8 cellular contexts compared by ENCODE assay signal in genomic region chr16:53945996-53946395, GRCh38.
DNase-seq lines count a peak whose midpoint lies in the region; ATAC-seq and TF ChIP-seq lines count a peak whose summit lies in the region.

No MANE protein-coding gene starts in this region.

- H3K36me3 ChIP-seq in Panc1 (ENCODE audit: control insufficient read depth, insufficient read depth, low read length), result no peaks in the 10 kb centered on the region

- no TSS peak for BruUV-seq in Panc1 (replicated peaks; lab: Mats Ljungman, UMichigan)

- TF ChIP-seq CTCF in AG09309 (IDR thresholded peaks at IDR 0.05; ENCODE audit: control insufficient read depth, insufficient read depth, low read depth, low read length, missing control alignments) (peak; percentile 82), Panc1 (IDR thresholded peaks at IDR 0.05) (peak; percentile 65; the same call in 1 of the 2 replicates), foreskin keratinocyte (conservative IDR thresholded peaks at IDR 0.05) (peak; percentile 92)

- peak; percentile 63 for ATAC-seq in GM18868 (IDR thresholded peaks at IDR 0.05; ENCODE audit: unreplicated experiment)
- ATAC-seq in Panc1, result no peak
- ATAC-seq in foreskin keratinocyte, result peak; percentile 57
- no peak for ATAC-seq in GM19455 (IDR thresholded peaks at IDR 0.05; ENCODE audit: unreplicated experiment)

- CTCF ChIA-PET in Panc1 (lab: Charles Lee), result interaction anchor here (0.7 kb wide), 1 partner anchor 1011 kb away, joined by 15 read pairs; no protein-coding TSS in a partner anchor

- no peaks in the 10 kb centered on the region for H3K9me3 ChIP-seq in Panc1 (ENCODE audit: control insufficient read depth, insufficient read depth, low read depth, low read length)

- intact Hi-C loops in Panc1 (cut with micrococcal nuclease; ENCODE audit: unreplicated experiment), result loop anchor here (10.0 kb wide), 1 partner anchor 329 kb away; no protein-coding TSS in a partner anchor

- H3K4me3 ChIP-seq in AG09309 (ENCODE audit: control insufficient read depth, low read depth, low read length) (no peak overlapping the region), Panc1 (ENCODE audit: low read depth in 2 of 2, low read length in 2 of 2) (no peak overlapping the region)

- DNase-seq in AG09309 (ENCODE audit: low read depth) (peak; percentile 27), Panc1 (ENCODE audit: low read depth, low spot score) (peak; percentile 5), foreskin keratinocyte (peak; percentile 15 to 40), pulmonary artery endothelial cell (ENCODE audit: low read depth, low spot score) (peak; percentile 2), cerebellum (ENCODE audit: low spot score) (no peak), epidermal melanocyte (ENCODE audit: insufficient read length, low spot score) (no peak)

- H3K27ac ChIP-seq in Panc1 (ENCODE audit: low read length), result no peak overlapping the region
- H3K27ac ChIP-seq in foreskin keratinocyte, result no peak overlapping the region

- no peaks in the 10 kb centered on the region for H3K27me3 ChIP-seq in Panc1 (ENCODE audit: control insufficient read depth, insufficient read depth, low read length)
- no peaks in the 10 kb centered on the region for H3K27me3 ChIP-seq in foreskin keratinocyte

- in situ Hi-C loops in Panc1 (cut with HindIII; ENCODE audit: low pct_unique_long_range_greater_than_20kb, low sequenced_read_pairs), result no loop called here

- POLR2A ChIA-PET in Panc1 (lab: Charles Lee), result no interaction called here

- H3K4me1 ChIP-seq in Panc1 (ENCODE audit: control insufficient read depth, insufficient read depth, low read length), result no peaks in the 10 kb centered on the region
- no peaks in the 10 kb centered on the region for H3K4me1 ChIP-seq in foreskin keratinocyte

Comparison
In these comparisons a context has a peak if more than half of its experiments do, and no peak if none do; other contexts are left out.
1. DNase-seq: peak in AG09309 (single experiment), Panc1 (single experiment), foreskin keratinocyte (2 of 2) and pulmonary artery endothelial cell (single experiment); none in cerebellum (single experiment) and epidermal melanocyte (single experiment).
2. ATAC-seq: peak in GM18868 (single experiment) and foreskin keratinocyte (single experiment); none in Panc1 (single experiment) and GM19455 (single experiment).
3. Peak in every context shown above with its lines, with median percentiles within 50 percentile points of each other: CTCF ChIP-seq.